8 cellular contexts compared by ENCODE assay signal in genomic region chr17:74987909-74988711, GRCh38. TPM values are rescaled to one million over a fixed set of nuclear protein-coding genes. Genes with fewer than 3 reads are reported as not detected.
A peak's percentile ranks its signal among the peaks of the same experiment; 100 is the strongest.
DNase-seq lines count a peak whose midpoint lies in the region; ATAC-seq and TF ChIP-seq lines count a peak whose summit lies in the region.

No MANE protein-coding gene starts in this region.

- H3K27me3 ChIP-seq in cardiac muscle cell: no peaks in the 10 kb centered on the region

- ATAC-seq in HG02642 (IDR thresholded peaks at IDR 0.05; ENCODE audit: poor library complexity, unreplicated experiment): peak; percentile 42

- H3K4me3 ChIP-seq in cardiac muscle cell: peak overlapping the region; percentile 83

- 1 to 2% (median 1%) methylated on average over 54 to 76 of the region's 76 CpGs for WGBS in adipose tissue, 3 donors

- H3K36me3 ChIP-seq in cardiac muscle cell: no peaks in the 10 kb centered on the region

- H3K27ac ChIP-seq in adipose tissue (ENCODE audit: low read depth, low read length) (peak overlapping the region; percentile 39), cardiac muscle cell (peak overlapping the region; percentile 73)

- peak; percentile 36 for TF ChIP-seq CTCF in cardiac muscle cell (IDR thresholded peaks at IDR 0.05; ENCODE audit: low read depth, low read length)

- H3K9me3 ChIP-seq in cardiac muscle cell (ENCODE audit: low read depth): no peaks in the 10 kb centered on the region

- peak; percentile 22 to 50 for DNase-seq in SHP77 (lab: John Stamatoyannopoulos, UW)
- no peak for DNase-seq in SHP77 treated with DMSO at 0.1 percent for 48 hours (lab: John Stamatoyannopoulos, UW)
- peak; percentile 43 for DNase-seq in NCI-H345 treated with DMSO at 0.1 percent for 48 hours (lab: John Stamatoyannopoulos, UW; ENCODE audit: unreplicated experiment)
- DNase-seq in cardiac muscle cell (ENCODE audit: low read depth in 1 of 2, low spot score in 1 of 2): peak; percentile 70 to 73
- peak; percentile 34 for DNase-seq in non-pigmented ciliary epithelial cell (ENCODE audit: low read depth)
- no peak for DNase-seq in NCI-H187 (lab: John Stamatoyannopoulos, UW)

- no peaks in the 10 kb centered on the region for H3K4me1 ChIP-seq in cardiac muscle cell (ENCODE audit: low read depth)

RNA-seq across cellular contexts. Expression of gene CDR2L, which starts 0.7 kb away (rescaled TPM):
- polyA plus RNA-seq in adipose tissue (10 to 100 TPM in 1 of 3 donors, 1 to 10 TPM in 2; 1.9 to 10.6 (median 7.0) TPM), cardiac muscle cell (5.9 and 8.0 TPM in 2 replicates)
- total RNA-seq in cardiac muscle cell: 15.1 and 16.4 TPM in 2 replicates

RNA-seq across cellular contexts. Expression of gene HID1, which starts 15.6 kb away (rescaled TPM):
- polyA plus RNA-seq in adipose tissue (10 to 100 TPM; 13.8 to 98.5 (median 26.3) TPM), cardiac muscle cell (45.4 and 57.3 TPM in 2 replicates)
- 35.2 and 46.3 TPM in 2 replicates for total RNA-seq in cardiac muscle cell

RNA-seq across cellular contexts. Expression of gene MRPL58, which starts 24.4 kb away (rescaled TPM):
- polyA plus RNA-seq in adipose tissue: 10 to 100 TPM; 27.7 to 43.5 (median 39.3) TPM
- 44.8 and 62.9 TPM in 2 replicates for total RNA-seq in cardiac muscle cell
- 39.7 and 48.4 TPM in 2 replicates for polyA plus RNA-seq in cardiac muscle cell

RNA-seq across cellular contexts. Expression of gene OTOP3, which starts 52.4 kb away (rescaled TPM):
- polyA plus RNA-seq in adipose tissue: under 1 TPM in 1 of 3 donors, not detected in 2; 0.38 TPM
- not detected in 2 replicates for total RNA-seq in cardiac muscle cell
- not detected in 2 replicates for polyA plus RNA-seq in cardiac muscle cell

RNA-seq across cellular contexts. Expression of gene ATP5PD, which starts 58.7 kb away (rescaled TPM):
- polyA plus RNA-seq in adipose tissue (100 to 1,000 TPM; 180 to 535 (median 429) TPM), cardiac muscle cell (603 and 732 TPM in 2 replicates)
- total RNA-seq in cardiac muscle cell: 411 and 666 TPM in 2 replicates

Comparison
In these comparisons a context has a peak if more than half of its experiments do, and no peak if none do; other contexts are left out.
1. DNase-seq: peak in SHP77 (2 of 2), NCI-H345 treated with DMSO at 0.1 percent for 48 hours (single experiment), cardiac muscle cell (2 of 2) and non-pigmented ciliary epithelial cell (single experiment); none in SHP77 treated with DMSO at 0.1 percent for 48 hours (single experiment) and NCI-H187 (0 of 2).